Comparison of ENCODE assay signal across 8 cellular contexts in genomic region chr15:52021892-52022540, GRCh38. TPM values are rescaled to one million over a fixed set of nuclear protein-coding genes. Genes with fewer than 3 reads are reported as not detected.
DNase-seq lines count a peak whose midpoint lies in the region; ATAC-seq, FAIRE-seq and TF ChIP-seq lines count a peak whose summit lies in the region.

No MANE protein-coding gene starts in this region.

- no peak for TF ChIP-seq POLR2A in adrenal gland (IDR thresholded peaks at IDR 0.05)
- TF ChIP-seq POLR2A in tibial nerve (IDR thresholded peaks at IDR 0.05) = no peak

- 71 to 77% (median 75%) methylated on average over 10 of the region's 10 CpGs for WGBS in adrenal gland, 4 donors
- WGBS in tibial nerve, 2 donors = 57 to 59% methylated on average over 10 of the region's 10 CpGs

- peaks cover 39% of the 10 kb centered on the region for H3K4me1 Mint-ChIP-seq in activated T-cell treated with anti-CD3 and anti-CD28 coated beads, Interleukin-2, amount 50 U/mL, for 72 hours (ENCODE audit: low read depth)

- H3K9me3 Mint-ChIP-seq in activated T-cell treated with anti-CD3 and anti-CD28 coated beads, Interleukin-2, amount 50 U/mL, for 72 hours = no peaks in the 10 kb centered on the region

- TF ChIP-seq EP300 in tibial nerve (IDR thresholded peaks at IDR 0.05) = no peak

- H3K4me1 ChIP-seq in adrenal gland (replicated peaks in 1 of 2) (peaks cover 24 to 33% of the 10 kb centered on the region in 2 donors), kidney (ENCODE audit: control insufficient read depth in 1 of 2, insufficient read depth in 1 of 2, low read depth in 1 of 2, low read length in 2 of 2) (peaks cover 0 to 10% of the 10 kb centered on the region in 2 donors), tibial nerve (peaks cover 0 to 44% (median 16%) of the 10 kb centered on the region in 4 donors)

- TF ChIP-seq CTCF in adrenal gland (IDR thresholded peaks at IDR 0.05) = no peak
- no peak for TF ChIP-seq CTCF in kidney (IDR thresholded peaks at IDR 0.05; ENCODE audit: borderline replicate concordance, extremely low read depth, insufficient read depth)
- TF ChIP-seq CTCF in tibial nerve (IDR thresholded peaks at IDR 0.05) = no peak
- TF ChIP-seq CTCF in GM13976 (IDR thresholded peaks at IDR 0.05; ENCODE audit: borderline replicate concordance, control extremely low read depth, extremely low read depth, insufficient read depth, missing control alignments) = no peak

- H3K4me3 Mint-ChIP-seq in activated T-cell treated with anti-CD3 and anti-CD28 coated beads, Interleukin-2, amount 50 U/mL, for 72 hours = peak overlapping the region; percentile 46 to 73

- ATAC-seq in activated T-cell treated with anti-CD3 and anti-CD28 coated beads, Interleukin-2, amount 50 U/mL, for 72 hours (replicated peaks in 1 of 2) = no peak

- H3K9me3 ChIP-seq in adrenal gland (replicated peaks in 1 of 3) = no peaks in the 10 kb centered on the region
- H3K9me3 ChIP-seq in kidney (ENCODE audit: control insufficient read depth in 1 of 2, low read length in 2 of 2) = no peaks in the 10 kb centered on the region
- H3K9me3 ChIP-seq in tibial nerve = no peaks in the 10 kb centered on the region

- peak overlapping the region; percentile 99 for H3K27ac Mint-ChIP-seq in activated T-cell treated with anti-CD3 and anti-CD28 coated beads, Interleukin-2, amount 50 U/mL, for 72 hours

- H3K36me3 Mint-ChIP-seq in activated T-cell treated with anti-CD3 and anti-CD28 coated beads, Interleukin-2, amount 50 U/mL, for 72 hours (ENCODE audit: insufficient read depth in 2 of 2) = peaks cover 0 to 3% of the 10 kb centered on the region in 2 donors

- H3K27me3 ChIP-seq in adrenal gland (no peaks in the 10 kb centered on the region), tibial nerve (no peaks in the 10 kb centered on the region)

- H3K27ac ChIP-seq in adrenal gland (peak overlapping the region in 3 of 5 donors; percentile 81 to 97 (median 96)), kidney (ENCODE audit: low read depth in 2 of 2, low read length in 2 of 2) (peak overlapping the region in 1 of 2 donors; percentile 47), tibial nerve (peak overlapping the region; percentile 46 to 99 (median 94))

- no peaks in the 10 kb centered on the region for H3K36me3 ChIP-seq in adrenal gland (replicated peaks in 1 of 2)
- H3K36me3 ChIP-seq in kidney (ENCODE audit: control insufficient read depth in 1 of 2, insufficient read depth in 2 of 2, low read length in 2 of 2) = no peaks in the 10 kb centered on the region
- no peaks in the 10 kb centered on the region for H3K36me3 ChIP-seq in tibial nerve

- intact Hi-C loops in adrenal gland (cut with DNase I) (loop anchor here in 1 of 2 donors (10.0 kb wide), 1 partner anchor 53 kb away; no protein-coding TSS in a partner anchor), kidney (cut with DNase I) (no loop called here)

- no peak for FAIRE-seq in kidney (lab: Jason Lieb, UNC)

- in situ Hi-C loops in GM13976 (cut with MboI; ENCODE audit: low sequenced_read_pairs, unreplicated experiment) = no loop called here

- no peak for DNase-seq in activated T-cell treated with anti-CD3 and anti-CD28 coated beads, Interleukin-2, amount 50 U/mL, for 72 hours
- DNase-seq in activated T-cell treated with anti-CD3 and anti-CD28 coated beads, Interleukin-2, amount 50 U/mL, for 1 hour = no peak
- DNase-seq in adrenal gland (no peak), kidney (no peak), tibial nerve (ENCODE audit: low spot score in 2 of 2) (no peak), GM13976 (ENCODE audit: low spot score) (no peak), SIG-M5 (lab: John Stamatoyannopoulos, UW) (no peak), cortex of kidney (lab: John Stamatoyannopoulos, UW) (no peak)

- H3K4me3 ChIP-seq in adrenal gland (peak overlapping the region in 1 of 4 donors; percentile 35), kidney (ENCODE audit: low read length in 2 of 2) (peak overlapping the region; percentile 42 to 45), tibial nerve (no peak overlapping the region)

- H3K27me3 Mint-ChIP-seq in activated T-cell treated with anti-CD3 and anti-CD28 coated beads, Interleukin-2, amount 50 U/mL, for 72 hours (ENCODE audit: low read depth) = no peaks in the 10 kb centered on the region

- peak overlapping the region in 1 of 2 donors; percentile 32 for H3K9ac ChIP-seq in kidney (ENCODE audit: low read length in 2 of 2)

RNA-seq across cellular contexts. Expression of gene MAPK6, which starts 3.0 kb away (rescaled TPM):
- 10 to 100 TPM; 21.7 to 22.8 TPM for total RNA-seq in activated T-cell treated with anti-CD3 and anti-CD28 coated beads, Interleukin-2, amount 50 U/mL, for 72 hours
- total RNA-seq in adrenal gland (10 to 100 TPM in 7 of 8 donors, 1 to 10 TPM in 1; 8.8 to 32.3 (median 17.1) TPM), kidney (22.9 TPM), tibial nerve (10 to 100 TPM in 3 of 4 donors, 1 to 10 TPM in 1; 9.6 to 20.9 (median 16.5) TPM)
- polyA plus RNA-seq in adrenal gland (10 to 100 TPM in 1 of 3 donors, 1 to 10 TPM in 2; 2.9 to 25.5 (median 4.7) TPM), kidney (ENCODE audit: insufficient read depth, low read depth, low replicate concordance) (6.5 TPM)

RNA-seq across cellular contexts. Expression of gene LEO1, which starts 50.4 kb away (rescaled TPM):
- total RNA-seq in activated T-cell treated with anti-CD3 and anti-CD28 coated beads, Interleukin-2, amount 50 U/mL, for 72 hours = 10 to 100 TPM; 21.4 to 22.7 TPM
- total RNA-seq in adrenal gland (10 to 100 TPM; 10.6 to 22.0 (median 15.0) TPM), kidney (14.5 TPM), tibial nerve (10 to 100 TPM; 10.6 to 19.7 (median 14.4) TPM)
- polyA plus RNA-seq in adrenal gland (10 to 100 TPM in 1 of 3 donors, 1 to 10 TPM in 2; 6.6 to 44.6 (median 9.5) TPM), kidney (ENCODE audit: insufficient read depth, low read depth, low replicate concordance) (12.1 TPM)

Comparison
In these comparisons a context has a peak if more than half of its experiments do, and no peak if none do; other contexts are left out.
1. H3K4me3 ChIP-seq: peak in kidney (2 of 2); none in tibial nerve (0 of 4).